In the genomic region with DNA sequence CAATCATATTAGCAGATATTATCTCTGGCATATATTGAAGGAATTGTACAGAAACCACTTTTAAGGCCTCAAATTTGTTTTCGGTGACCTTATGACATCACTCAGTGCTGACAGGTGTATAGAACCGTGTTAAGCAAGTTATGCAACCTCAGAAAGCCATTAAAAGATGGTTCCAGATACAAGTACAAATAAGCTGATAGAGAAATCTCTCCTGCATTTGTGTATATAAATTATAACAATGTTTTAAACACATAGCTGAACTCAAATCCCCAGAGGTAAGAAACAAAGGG, we compare ENCODE assay signal across 30 cellular contexts.
DNase-seq lines count a peak whose midpoint lies in the region; ATAC-seq and TF ChIP-seq lines count a peak whose summit lies in the region.
"Had no signal": no experiment of that assay in that cellular context is flagged by ENCODE, and none has a peak within 500 bp of the region (broad histone marks: within the 10 kb centered on the region; RNA-seq: fewer than 3 reads in every experiment).

No MANE protein-coding gene starts in this region.

- H3K4me3 Mint-ChIP-seq in nephron, result no peak overlapping the region
- H3K4me3 Mint-ChIP-seq: CD4-positive, CD25-positive, alpha-beta regulatory T cell; mesothelial cell of epicardium; nephron progenitor cell had no signal

- no peak overlapping the region for H2BK12ac ChIP-seq in trophoblast cell (ENCODE audit: low read length)

- no peak overlapping the region for H3K14ac ChIP-seq in trophoblast cell (ENCODE audit: low read length)

- H3K18ac ChIP-seq in trophoblast cell (ENCODE audit: low read length), result no peak overlapping the region

- H2AFZ ChIP-seq in trophoblast cell (ENCODE audit: insufficient read depth, low read length, poor library complexity), result no peak overlapping the region

- no peak overlapping the region for H3K27ac ChIP-seq in trophoblast cell (ENCODE audit: low read depth, low read length)
- H3K27ac ChIP-seq: gastroesophageal sphincter, left ventricle myocardium inferior, ovary, right atrium auricular region, testis, uterus, WERI-Rb-1 had no signal

- no peak overlapping the region for H2AK5ac ChIP-seq in trophoblast cell (ENCODE audit: low read length)

- H2BK120ac ChIP-seq in trophoblast cell (ENCODE audit: insufficient read depth, low read length, poor library complexity), result no peak overlapping the region

- H3K4me1 Mint-ChIP-seq in nephron, result peaks cover 24% of the 10 kb centered on the region
- H3K4me1 Mint-ChIP-seq: nephron progenitor cell had no signal

- ATAC-seq in GM18858 (IDR thresholded peaks at IDR 0.05; ENCODE audit: unreplicated experiment) (peak; percentile 14), GM21786 (IDR thresholded peaks at IDR 0.05; ENCODE audit: unreplicated experiment) (peak; percentile 21), HG03432 (IDR thresholded peaks at IDR 0.05; ENCODE audit: unreplicated experiment) (peak; percentile 52)
- ATAC-seq: activated naive CD4-positive, alpha-beta T cell treated with anti-CD3 and anti-CD28 coated beads, Interleukin-2, amount 50 U/mL, for 72 hours; gastroesophageal sphincter; SK-N-SH treated with all-trans-retinoic acid at 6 μM for 48 hours had no signal

- H3K9me3 Mint-ChIP-seq in nephron, result no peaks in the 10 kb centered on the region
- H3K9me3 Mint-ChIP-seq: activated naive CD4-positive, alpha-beta T cell treated with anti-CD3 and anti-CD28 coated beads, Interleukin-2, amount 50 U/mL, for 72 hours; mesothelial cell of epicardium; nephron progenitor cell had no signal

- H3K79me2 ChIP-seq in trophoblast cell (ENCODE audit: control insufficient read depth, insufficient read depth, low read length, poor library complexity), result no peaks in the 10 kb centered on the region

- H3K9me3 ChIP-seq in trophoblast cell (ENCODE audit: insufficient read depth, low read depth, low read length), result no peaks in the 10 kb centered on the region
- H3K9me3 ChIP-seq: gastroesophageal sphincter, left ventricle myocardium inferior, ovary, right atrium auricular region, spleen, testis, uterus had no signal

- no CpG with 5 or more reads among the region's 2 CpGs for WGBS in trophoblast cell (ENCODE audit: extremely low coverage, insufficient coverage, insufficient read length)

- no peak overlapping the region for H4K8ac ChIP-seq in trophoblast cell (ENCODE audit: low read depth, low read length)

- no peak overlapping the region for H4K91ac ChIP-seq in trophoblast cell (ENCODE audit: low read depth, low read length)

- no peak overlapping the region for H4K12ac ChIP-seq in trophoblast cell (ENCODE audit: low read depth, low read length)

- no peak overlapping the region for H3K4ac ChIP-seq in trophoblast cell (ENCODE audit: low read depth, low read length)

- no peak for TF ChIP-seq CTCF in nephron (IDR thresholded peaks at IDR 0.05; ENCODE audit: unreplicated experiment in 3 of 3)

- no peak for DNase-seq in stimulated activated CD4-positive, alpha-beta T cell treated with anti-CD3 and anti-CD28 coated beads, Interleukin-4, amount 100 ng/mL, for 24 hours
- DNase-seq in activated effector memory CD4-positive, alpha-beta T cell treated with Interleukin-2 at 50 U/mL for 16 hours, result no peak
- no peak for DNase-seq in trophoblast cell
- DNase-seq: CD4-positive, CD25-positive, alpha-beta regulatory T cell; central memory CD4-positive, alpha-beta T cell; dermis blood vessel endothelial cell; hypothalamus; left ventricle myocardium inferior; NCI-H1105; NCI-H2081; NCI-H345; NCI-H774; nephron progenitor cell; OCI-M1; ovary; spleen; stimulated activated CD4-positive, alpha-beta T cell treated with anti-CD3 and anti-CD28 coated beads, Interleukin-4, amount 100 ng/mL, for 4 hours; stimulated activated naive CD4-positive, alpha-beta T cell; testis; uterus; WERI-Rb-1 had no signal

- H3K4me1 ChIP-seq in trophoblast cell (ENCODE audit: control insufficient read depth in 1 of 2, insufficient read depth in 2 of 2, low read length in 2 of 2), result peaks cover 0 to 2% of the 10 kb centered on the region in 2 experiments
- H3K4me1 ChIP-seq: right atrium auricular region, uterus had no signal

- no peaks in the 10 kb centered on the region for H3K36me3 ChIP-seq in trophoblast cell (ENCODE audit: control insufficient read depth in 1 of 2, insufficient read depth in 2 of 2, low read length in 2 of 2)
- H3K36me3 ChIP-seq: gastroesophageal sphincter, left ventricle myocardium inferior, ovary, right atrium auricular region, uterus, WERI-Rb-1 had no signal

- H3K27me3 ChIP-seq in trophoblast cell (ENCODE audit: insufficient read depth, low read length), result no peaks in the 10 kb centered on the region
- H3K27me3 ChIP-seq: gastroesophageal sphincter, ovary, right atrium auricular region, spleen, testis, uterus had no signal

- no peak overlapping the region for H2BK5ac ChIP-seq in trophoblast cell (ENCODE audit: low read depth, low read length, poor library complexity)

- no peaks in the 10 kb centered on the region for H3K79me1 ChIP-seq in trophoblast cell (ENCODE audit: low read length)

- H3K4me3 ChIP-seq in trophoblast cell (ENCODE audit: low read depth, low read length), result no peak overlapping the region
- H3K4me3 ChIP-seq: gastroesophageal sphincter, left ventricle myocardium inferior, ovary, right atrium auricular region, spleen, testis, uterus had no signal

- peak overlapping the region in 2 of 3 experiments; percentile 53 to 73 for H3K27ac Mint-ChIP-seq in nephron
- H3K27ac Mint-ChIP-seq: activated naive CD4-positive, alpha-beta T cell treated with anti-CD3 and anti-CD28 coated beads, Interleukin-2, amount 50 U/mL, for 72 hours; CD4-positive, CD25-positive, alpha-beta regulatory T cell; mesothelial cell of epicardium; nephron progenitor cell had no signal

- H3K23ac ChIP-seq in trophoblast cell (ENCODE audit: low read length), result no peak overlapping the region

- H3K4me2 ChIP-seq in trophoblast cell (ENCODE audit: low read length), result no peak overlapping the region

- no peaks in the 10 kb centered on the region for H3K36me3 Mint-ChIP-seq in nephron (ENCODE audit: low read depth)
- H3K36me3 Mint-ChIP-seq: mesothelial cell of epicardium had no signal

- H3K9ac ChIP-seq in trophoblast cell (ENCODE audit: low read length), result no peak overlapping the region

- H3K27me3 Mint-ChIP-seq in nephron (ENCODE audit: low read depth), result no peaks in the 10 kb centered on the region
- H3K27me3 Mint-ChIP-seq: CD4-positive, CD25-positive, alpha-beta regulatory T cell had no signal
